16 cellular contexts compared by ENCODE assay signal in the genomic region with DNA sequence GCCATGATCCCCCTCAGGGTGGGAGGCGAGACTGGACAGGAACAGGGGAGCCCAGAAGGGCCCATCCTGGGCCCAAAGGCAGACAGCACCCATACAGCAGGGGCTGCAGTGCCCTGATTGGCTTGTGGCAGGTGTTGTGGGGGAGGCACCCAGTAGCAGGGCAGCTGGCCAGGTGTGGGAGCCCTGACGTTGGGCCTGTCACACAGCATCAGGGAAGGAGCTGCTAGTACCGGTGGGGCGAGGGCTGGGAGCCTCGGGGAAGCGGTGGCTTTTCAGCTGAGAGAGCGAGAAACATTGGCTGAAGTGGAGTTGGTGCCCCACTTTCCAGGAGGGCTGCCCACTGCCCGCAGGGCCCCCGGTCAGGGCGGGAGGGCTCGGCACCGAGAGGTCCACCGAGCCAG. TPM values are rescaled to one million over a fixed set of nuclear protein-coding genes. Genes with fewer than 3 reads are reported as not detected.
DNase-seq lines count a peak whose midpoint lies in the region; ATAC-seq, FAIRE-seq and TF ChIP-seq lines count a peak whose summit lies in the region.
"Had no signal": no experiment of that assay in that cellular context is flagged by ENCODE, and none has a peak within 500 bp of the region (broad histone marks: within the 10 kb centered on the region; RNA-seq: fewer than 3 reads in every experiment).

No MANE protein-coding gene starts in this region.

- H3K18ac ChIP-seq in neuronal stem cell (ENCODE audit: low read length): peak overlapping the region; percentile 77

- no peak overlapping the region for H4K91ac ChIP-seq in neuronal stem cell (ENCODE audit: low read depth, low read length, poor library complexity)

- no peak for TF ChIP-seq RAD21 in GM12878 (IDR thresholded peaks at IDR 0.05; ENCODE audit: insufficient read depth, low read depth, low read length)
- no peak for TF ChIP-seq RAD21 in SK-N-SH (IDR thresholded peaks at IDR 0.05; ENCODE audit: low read length)

- H3K23ac ChIP-seq in neuronal stem cell (ENCODE audit: low read depth, low read length, poor library complexity): no peak overlapping the region

- no peaks in the 10 kb centered on the region for H4K20me1 ChIP-seq in GM12878 (ENCODE audit: control insufficient read depth, insufficient read depth)
- H4K20me1 ChIP-seq in SK-N-SH (ENCODE audit: insufficient read depth): no peaks in the 10 kb centered on the region

- H2BK15ac ChIP-seq in neuronal stem cell (ENCODE audit: low read length): peak overlapping the region; percentile 69

- intact Hi-C loops in GM12878 (cut with micrococcal nuclease; ENCODE audit: unreplicated experiment) (no loop called here), sigmoid colon (cut with DNase I) (no loop called here)

- H3K4me1 ChIP-seq in GM12878 (ENCODE audit: control insufficient read depth, insufficient read depth, low read length) (peaks cover 77% of the 10 kb centered on the region), neuronal stem cell (ENCODE audit: control insufficient read depth in 2 of 2, insufficient read depth in 1 of 2, low read depth in 1 of 2, low read length in 2 of 2) (peaks cover 3 to 14% of the 10 kb centered on the region in 2 donors), sigmoid colon (no peaks in the 10 kb centered on the region), SK-N-SH (ENCODE audit: control insufficient read depth in 1 of 2, insufficient read depth in 2 of 2, low read depth in 1 of 2, low read length in 1 of 2) (peaks cover 0 to 34% of the 10 kb centered on the region in 2 experiments; a peak in 1 of 4 replicates)

- WGBS in GM12878 (ENCODE audit: insufficient coverage, insufficient replicate concordance, low lambda C conversion rate, missing lambda C conversion rate): 67% methylated on average over 13 of the region's 13 CpGs
- no CpG with 5 or more reads among the region's 13 CpGs for WGBS in neuronal stem cell (ENCODE audit: extremely low coverage in 2 of 2, insufficient read length in 2 of 2, insufficient replicate concordance in 1 of 2), 2 donors
- 81 to 83% methylated on average over 13 of the region's 13 CpGs for WGBS in sigmoid colon, 2 donors
- WGBS in SK-N-SH (ENCODE audit: low lambda C conversion rate): 89% methylated on average over 7 of the region's 13 CpGs

- H3K9ac ChIP-seq in GM12878 (ENCODE audit: control insufficient read depth, insufficient read depth, low read length) (0 out of 2 replicates have a peak overlapping the region, but pooled peaks have one; percentile 1), neuronal stem cell (ENCODE audit: low read depth, low read length, poor library complexity) (no peak overlapping the region), SK-N-SH (no peak overlapping the region)

- H3F3A ChIP-seq in SK-N-SH (replicated peaks; ENCODE audit: insufficient read depth): no peaks in the 10 kb centered on the region

- H3K4me2 ChIP-seq in GM12878 (ENCODE audit: control insufficient read depth, insufficient read depth): no peak overlapping the region
- no peak overlapping the region for H3K4me2 ChIP-seq in neuronal stem cell (ENCODE audit: insufficient read depth, low read length, poor library complexity, severe bottlenecking)
- no peak overlapping the region for H3K4me2 ChIP-seq in SK-N-SH
- H3K4me2 ChIP-seq: hepatocyte had no signal

- H3K36me3 ChIP-seq in GM12878 (ENCODE audit: control insufficient read depth in 2 of 2, insufficient read depth in 2 of 2, low read length in 1 of 2) (no peaks in the 10 kb centered on the region; a peak in 1 of 4 replicates), neuronal stem cell (replicated peaks in 1 of 2; ENCODE audit: control insufficient read depth in 2 of 2, insufficient read depth in 2 of 2, low read length in 2 of 2) (no peaks in the 10 kb centered on the region), sigmoid colon (no peaks in the 10 kb centered on the region), SK-N-SH (replicated peaks in 1 of 2; ENCODE audit: control insufficient read depth in 1 of 2, insufficient read depth in 2 of 2, low read length in 1 of 2) (no peaks in the 10 kb centered on the region)
- H3K36me3 ChIP-seq: ascending aorta had no signal

- H3K79me1 ChIP-seq in neuronal stem cell (ENCODE audit: low read depth, low read length): no peaks in the 10 kb centered on the region

- peak overlapping the region; percentile 97 for H3K27ac ChIP-seq in GM12878 (ENCODE audit: control insufficient read depth, insufficient read depth)
- H3K27ac ChIP-seq in neuronal stem cell (replicated peaks; ENCODE audit: low read length): no peak overlapping the region
- H3K27ac ChIP-seq in sigmoid colon: no peak overlapping the region
- H3K27ac ChIP-seq in SK-N-SH (ENCODE audit: low read depth in 2 of 2, low read length in 1 of 2): no peak overlapping the region
- H3K27ac ChIP-seq: ascending aorta, hepatocyte had no signal

- H3K79me2 ChIP-seq in GM12878 (ENCODE audit: control insufficient read depth, insufficient read depth, low read length): peaks cover 33% of the 10 kb centered on the region
- H3K79me2 ChIP-seq in SK-N-SH (ENCODE audit: insufficient read depth): no peaks in the 10 kb centered on the region
- H3K79me2 ChIP-seq: hepatocyte had no signal

- H2AK5ac ChIP-seq in neuronal stem cell (ENCODE audit: low read depth, low read length): peak overlapping the region; percentile 91

- DNase-seq in Daoy (ENCODE audit: low read depth) (peak; percentile 10), HUDEP-2 (lab: John Stamatoyannopoulos, UW; ENCODE audit: unreplicated experiment in 76 of 76) (peak in 51 of 76 experiments; percentile 13 to 70 (median 45)), GM12878 (ENCODE audit: low read depth, low spot score) (no peak), neuronal stem cell (ENCODE audit: low spot score) (no peak), NOMO-1 (lab: John Stamatoyannopoulos, UW; ENCODE audit: unreplicated experiment in 2 of 2) (no peak), sigmoid colon (no peak), SK-N-SH (no peak)
- DNase-seq: activated CD4-positive, CD25-positive, alpha-beta regulatory T cell; activated CD8-positive, alpha-beta memory T cell treated with anti-CD3 and anti-CD28 coated beads, Interleukin-2, amount 10 ng/mL, durations not matched to agents 7 days and 5 days; activated effector memory CD4-positive, alpha-beta T cell treated with anti-CD3 and anti-CD28 coated beads, Interleukin-2, amount 50 U/mL, for 16 hours; H9; NCI-H446; T-helper 2 cell had no signal

- H3K27me3 ChIP-seq in GM12878 (replicated peaks in 1 of 2; ENCODE audit: control insufficient read depth in 2 of 2, insufficient read depth in 2 of 2, low read length in 1 of 2) (no peaks in the 10 kb centered on the region), neuronal stem cell (ENCODE audit: control insufficient read depth in 3 of 3, insufficient read depth in 3 of 3, low read depth in 1 of 3, low read length in 3 of 3) (peaks cover 0 to 42% (median 0%) of the 10 kb centered on the region in 3 experiments), sigmoid colon (no peaks in the 10 kb centered on the region), SK-N-SH (ENCODE audit: insufficient read depth) (no peaks in the 10 kb centered on the region)
- H3K27me3 ChIP-seq: ascending aorta, hepatocyte had no signal

- SMC1A ChIA-PET in GM12878 (lab: Charles Lee; ENCODE audit: uncharacterized antibody, unreplicated experiment): interaction anchor here (7.2 to 21.3 kb wide), 2 partner anchors 11 to 50 kb away, joined by 336 to 544 read pairs; partner anchors contain the start of gene SEMA7A

- TF ChIP-seq POLR2A in GM12878 (IDR thresholded peaks at IDR 0.05; ENCODE audit: low read depth, low read length): peak; percentile 47
- no peak for TF ChIP-seq POLR2A in sigmoid colon (IDR thresholded peaks at IDR 0.05)

- in situ Hi-C loops in GM12878 (cut with MboI): no loop called here

- H3K4me3 ChIP-seq in GM12878: no peak overlapping the region
- no peak overlapping the region for H3K4me3 ChIP-seq in neuronal stem cell (ENCODE audit: low read length in 2 of 2)
- H3K4me3 ChIP-seq in sigmoid colon: no peak overlapping the region
- H3K4me3 ChIP-seq in SK-N-SH (ENCODE audit: low read depth in 2 of 2, low read length in 1 of 2): no peak overlapping the region
- H3K4me3 ChIP-seq: ascending aorta, hepatocyte had no signal

- RAD21 ChIA-PET in GM12878 (lab: Charles Lee; ENCODE audit: unreplicated experiment): interaction anchor here (5.9 to 7.4 kb wide), 3 partner anchors 8 to 42 kb away, joined by 145 to 262 read pairs (median 228); partner anchors contain the start of gene SEMA7A

- CTCF ChIA-PET in GM12878 (lab: Yijun Ruan, JAX) (interaction anchor here (0.9 to 21.7 kb wide), 2 partner anchors 17 to 50 kb away, joined by 3 to 655 read pairs; partner anchors contain the start of gene SEMA7A), SK-N-SH (lab: Yijun Ruan, JAX) (interaction anchor here (3.9 to 23.8 kb wide), 2 partner anchors 12 to 57 kb away, joined by 38 to 779 read pairs; partner anchors contain the start of genes SEMA7A and UBL7)

- H2BK5ac ChIP-seq in neuronal stem cell (ENCODE audit: low read length): peak overlapping the region; percentile 45

- BruUV-seq in GM12878 (replicated peaks; lab: Mats Ljungman, UMichigan): no TSS peak

- no peak for ATAC-seq in GM12878
- ATAC-seq: activated CD8-positive, alpha-beta memory T cell treated with anti-CD3 and anti-CD28 coated beads, Interleukin-2, amount 10 ng/mL, durations not matched to agents 7 days and 5 days had no signal

- TF ChIP-seq EP300 in GM12878 (IDR thresholded peaks at IDR 0.05; ENCODE audit: borderline replicate concordance in 1 of 2, control insufficient read depth in 1 of 2, low read depth in 2 of 2, low read length in 2 of 2) (no peak), sigmoid colon (IDR thresholded peaks at IDR 0.05) (no peak), SK-N-SH (IDR thresholded peaks at IDR 0.05; ENCODE audit: borderline replicate concordance in 1 of 2, low read depth in 1 of 2, low read length in 1 of 2) (no peak)

- H2BK120ac ChIP-seq in neuronal stem cell (ENCODE audit: low read depth, low read length): peak overlapping the region; percentile 44

- H3K14ac ChIP-seq in neuronal stem cell (ENCODE audit: low read length): no peak overlapping the region

- H2AFZ ChIP-seq in GM12878 (ENCODE audit: control insufficient read depth, low read depth, low read length): no peak overlapping the region
- peak overlapping the region; percentile 66 for H2AFZ ChIP-seq in neuronal stem cell (ENCODE audit: low read length)
- no peak overlapping the region for H2AFZ ChIP-seq in SK-N-SH (ENCODE audit: low read depth)
- H2AFZ ChIP-seq: hepatocyte had no signal

- no peak overlapping the region for H4K8ac ChIP-seq in neuronal stem cell (ENCODE audit: low read depth, low read length)

- no peak for TF ChIP-seq CTCF in GM12878 (IDR thresholded peaks at IDR 0.05 in 2 of 3, conservative IDR thresholded peaks at IDR 0.05 in 1 of 3; ENCODE audit: control insufficient read depth in 2 of 3, extremely low read depth in 1 of 3, insufficient read depth in 1 of 3, low read depth in 3 of 3, low read length in 3 of 3)
- no peak for TF ChIP-seq CTCF in sigmoid colon (IDR thresholded peaks at IDR 0.05)
- no peak for TF ChIP-seq CTCF in SK-N-SH (IDR thresholded peaks at IDR 0.05)

- no peak for FAIRE-seq in GM12878 (lab: Jason Lieb, UNC)
- FAIRE-seq: GM18507 had no signal

- H3K9me3 ChIP-seq in GM12878 (replicated peaks; ENCODE audit: control insufficient read depth, insufficient read depth, low read length) (no peaks in the 10 kb centered on the region), neuronal stem cell (replicated peaks in 1 of 2; ENCODE audit: control insufficient read depth in 2 of 2, insufficient read depth in 1 of 2, low read depth in 1 of 2, low read length in 2 of 2) (no peaks in the 10 kb centered on the region), sigmoid colon (no peaks in the 10 kb centered on the region), SK-N-SH (no peaks in the 10 kb centered on the region)
- H3K9me3 ChIP-seq: ascending aorta had no signal

- H3K9me2 ChIP-seq in SK-N-SH: no peaks in the 10 kb centered on the region

- POLR2A ChIA-PET in GM12878 (lab: Charles Lee): interaction anchor here (1.0 to 15.8 kb wide), 4 partner anchors 8 to 44 kb away, joined by 3 to 302 read pairs (median 157); partner anchors contain the start of gene SEMA7A
- POLR2A ChIA-PET in SK-N-SH (lab: Yijun Ruan, JAX): no interaction called here

- no peak overlapping the region for H2BK12ac ChIP-seq in neuronal stem cell (ENCODE audit: low read length)

- no peak overlapping the region for H3K4ac ChIP-seq in neuronal stem cell (ENCODE audit: low read length)

RNA-seq across cellular contexts. Expression of gene CYP11A1, which starts 19.7 kb away (rescaled TPM):
- 0.06 and 0.12 TPM in 2 replicates for total RNA-seq in Daoy (2014; rRNA removed; shearing (Covaris generic))
- 8.3 and 9.5 TPM in 2 replicates for total RNA-seq in GM12878 (2013; cell fraction: nucleolus; rRNA removed)
- total RNA-seq in GM12878 (2014; rRNA removed): not detected in 2 replicates
- not detected in 2 replicates for total RNA-seq in GM12878 (2014; rRNA removed; fragmentation: Illumina TruSeq; extraction: Trizol)
- 0.29 and 0.69 TPM in 2 replicates for total RNA-seq in GM12878 (2021)
- polyA plus RNA-seq in GM12878 (2011; ENCODE audit: low read depth): 0.34 TPM
- polyA plus RNA-seq in GM12878 (2011; rRNA removed): 1.1 and 1.2 TPM in 2 replicates
- 0.90 and 1.7 TPM in 2 replicates for polyA plus RNA-seq in GM12878 (2011; cell fraction: cytosol; rRNA removed)
- 1.4 and 3.2 TPM in 2 replicates for polyA plus RNA-seq in GM12878 (2011; cell fraction: nucleus; rRNA removed)
- 0.50 and 1.1 TPM in 2 replicates for polyA plus RNA-seq in GM12878 (2012)
- 0.19 TPM in 1 of 2 replicates, not detected in the other for polyA plus RNA-seq in GM12878 (2014; fragmentation: Illumina TruSeq; extraction: Trizol)
- polyA plus RNA-seq in GM12878 (2014; fragmentation: Nextera tagmentation; extraction: Ambion mirVana): under 1 TPM; 0.11 to 0.23 TPM
- 0.52 TPM in 1 of 2 replicates, not detected in the other for polyA plus RNA-seq in GM12878 (2014; rRNA removed)
- not detected for polyA plus RNA-seq in GM12878 (2016; fragmentation: Nextera tagmentation; extraction: Ambion mirVana)
- 0.80 and 2.3 TPM in 2 replicates for polyA minus RNA-seq in GM12878 (2011; rRNA and poly(A)+ RNA removed)
- polyA minus RNA-seq in GM12878 (2011; cell fraction: cytosol; rRNA and poly(A)+ RNA removed): not detected in 2 replicates
- 1.4 and 1.5 TPM in 2 replicates for polyA minus RNA-seq in GM12878 (2011; cell fraction: nucleus; rRNA and poly(A)+ RNA removed)
- 0.77 TPM for polyA plus RNA-seq in neuronal stem cell (2013, experiment 1 of 2)
- polyA plus RNA-seq in neuronal stem cell (2013, experiment 2 of 2): 0.80 TPM
- total RNA-seq in sigmoid colon: 1 to 10 TPM in 1 of 4 donors, under 1 TPM in 2, not detected in 1; 0.36 to 1.7 (median 0.49) TPM
- 1 to 10 TPM in 1 of 3 donors, under 1 TPM in 1, not detected in 1; 0.22 to 1.2 TPM for polyA plus RNA-seq in sigmoid colon
- 0.08 TPM in 1 of 2 replicates, not detected in the other for polyA plus RNA-seq in SK-N-SH (2012; rRNA removed)
- polyA plus RNA-seq in SK-N-SH (2012; cell fraction: cytosol; rRNA removed): 0.03 TPM in 1 of 2 replicates, not detected in the other
- polyA plus RNA-seq in SK-N-SH (2012; cell fraction: nucleus; rRNA removed): not detected in 2 replicates

RNA-seq across cellular contexts. Expression of gene SEMA7A, which starts 46.6 kb away (rescaled TPM):
- total RNA-seq in Daoy (2014; rRNA removed; shearing (Covaris generic)): 36.2 and 48.3 TPM in 2 replicates
- 137 and 160 TPM in 2 replicates for total RNA-seq in GM12878 (2013; cell fraction: nucleolus; rRNA removed)
- total RNA-seq in GM12878 (2014; rRNA removed) (56.3 and 58.3 TPM in 2 replicates), GM12878 (2014; rRNA removed; fragmentation: Illumina TruSeq; extraction: Trizol) (48.7 and 52.9 TPM in 2 replicates), GM12878 (2021) (112 and 114 TPM in 2 replicates), sigmoid colon (1 to 10 TPM in 2 of 4 donors, under 1 TPM in 2; 0.28 to 3.5 (median 0.86) TPM)
- polyA plus RNA-seq in GM12878 (2011; ENCODE audit: low read depth): 33.6 TPM
- polyA plus RNA-seq in GM12878 (2011; rRNA removed) (37.6 and 65.2 TPM in 2 replicates), GM12878 (2014; fragmentation: Illumina TruSeq; extraction: Trizol) (47.9 and 70.5 TPM in 2 replicates), GM12878 (2014; fragmentation: Nextera tagmentation; extraction: Ambion mirVana) (1 to 10 TPM in 1 of 2 experiments, under 1 TPM in 1; 0.08 to 1.1 TPM), GM12878 (2014; rRNA removed) (99.1 and 99.2 TPM in 2 replicates), GM12878 (2016; fragmentation: Nextera tagmentation; extraction: Ambion mirVana) (10 to 100 TPM; 13.3 to 15.6 TPM), sigmoid colon (1 to 10 TPM in 2 of 3 donors, not detected in 1; 1.4 to 9.8 TPM), SK-N-SH (2012; rRNA removed) (0.80 and 1.3 TPM in 2 replicates)
- polyA plus RNA-seq in GM12878 (2011; cell fraction: cytosol; rRNA removed): 115 and 126 TPM in 2 replicates
- 208 and 229 TPM in 2 replicates for polyA plus RNA-seq in GM12878 (2011; cell fraction: nucleus; rRNA removed)
- polyA plus RNA-seq in GM12878 (2012): 60.0 and 110 TPM in 2 replicates
- polyA minus RNA-seq in GM12878 (2011; rRNA and poly(A)+ RNA removed): 75.6 and 130 TPM in 2 replicates
- 48.1 and 52.4 TPM in 2 replicates for polyA minus RNA-seq in GM12878 (2011; cell fraction: cytosol; rRNA and poly(A)+ RNA removed)
- 48.2 and 63.7 TPM in 2 replicates for polyA minus RNA-seq in GM12878 (2011; cell fraction: nucleus; rRNA and poly(A)+ RNA removed)
- 10.3 TPM for polyA plus RNA-seq in neuronal stem cell (2013, experiment 1 of 2)
- 10.3 TPM for polyA plus RNA-seq in neuronal stem cell (2013, experiment 2 of 2)
- polyA plus RNA-seq in SK-N-SH (2012; cell fraction: cytosol; rRNA removed): 0.50 and 0.92 TPM in 2 replicates
- polyA plus RNA-seq in SK-N-SH (2012; cell fraction: nucleus; rRNA removed): 1.1 and 1.3 TPM in 2 replicates

Comparison
In these comparisons a context has a peak if more than half of its experiments do, and no peak if none do; other contexts are left out.
1. DNase-seq: peak in Daoy (single experiment) and HUDEP-2 (51 of 76); none in GM12878 (single experiment), neuronal stem cell (single experiment), NOMO-1 (0 of 2), sigmoid colon (single experiment) and SK-N-SH (single experiment).